In the genomic region with DNA sequence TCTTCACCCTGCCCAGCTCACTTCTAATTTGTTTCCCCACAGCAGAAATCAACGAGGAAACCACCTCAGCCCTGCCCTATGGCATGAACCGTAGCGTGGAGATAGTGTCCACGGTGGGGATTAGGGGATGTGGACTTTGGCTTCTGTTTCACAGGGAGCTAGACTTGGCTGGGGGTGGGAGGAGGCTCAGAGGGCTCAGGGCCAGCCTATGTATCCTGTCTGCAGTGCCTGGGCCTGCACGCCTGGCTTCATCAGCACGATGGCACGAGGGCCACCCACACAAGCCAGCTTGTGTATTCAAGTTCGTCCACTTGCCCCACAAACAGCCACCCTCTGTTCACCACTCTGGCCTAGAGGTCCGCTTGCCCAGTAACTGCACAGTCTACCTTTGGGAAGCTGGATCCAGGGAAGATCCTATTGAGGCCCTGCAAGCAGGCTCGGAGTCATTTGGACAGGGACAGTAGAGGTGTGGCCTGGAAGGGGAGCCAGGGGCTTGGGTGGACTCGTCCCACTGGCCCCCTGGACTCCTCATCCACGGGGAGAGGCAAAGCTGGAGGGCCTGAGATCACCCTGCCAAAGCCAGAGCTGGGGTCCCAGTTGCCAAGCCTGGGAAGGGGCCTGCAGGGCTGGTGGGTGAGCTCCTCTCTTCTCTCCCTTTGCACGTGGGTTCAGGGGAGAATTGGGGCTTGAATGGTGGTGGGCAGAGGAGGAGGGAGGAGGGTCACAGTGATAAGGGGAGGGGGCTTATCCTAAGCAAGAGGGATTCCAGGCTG, we compare ENCODE assay signal across 15 cellular contexts. TPM values are rescaled to one million over a fixed set of nuclear protein-coding genes. Genes with fewer than 3 reads are reported as not detected.
DNase-seq lines count a peak whose midpoint lies in the region; ATAC-seq and TF ChIP-seq lines count a peak whose summit lies in the region.
"Had no signal": no experiment of that assay in that cellular context is flagged by ENCODE, and none has a peak within 500 bp of the region (broad histone marks: within the 10 kb centered on the region; RNA-seq: fewer than 3 reads in every experiment).

No MANE protein-coding gene starts in this region.

- no peaks in the 10 kb centered on the region for H3K9me3 ChIP-seq in CD4-positive, CD25-positive, alpha-beta regulatory T cell (ENCODE audit: control insufficient read depth in 2 of 2, low read length in 2 of 2)
- H3K9me3 ChIP-seq in OCI-LY1 (ENCODE audit: low read length): no peaks in the 10 kb centered on the region
- H3K9me3 ChIP-seq in endodermal cell (ENCODE audit: control insufficient read depth, low read length): no peaks in the 10 kb centered on the region
- H3K9me3 ChIP-seq in neuronal stem cell (replicated peaks in 1 of 2; ENCODE audit: control insufficient read depth in 2 of 2, insufficient read depth in 1 of 2, low read depth in 1 of 2, low read length in 2 of 2): no peaks in the 10 kb centered on the region
- H3K9me3 ChIP-seq: BE2C, body of pancreas had no signal

- no peak overlapping the region for H3K27ac ChIP-seq in CD4-positive, CD25-positive, alpha-beta regulatory T cell (ENCODE audit: insufficient read depth, low read length, poor library complexity, severe bottlenecking)
- peak overlapping the region; percentile 29 for H3K27ac ChIP-seq in OCI-LY1 (ENCODE audit: low read depth, low read length, poor library complexity, severe bottlenecking)
- H3K27ac ChIP-seq in endodermal cell (ENCODE audit: low read depth, low read length): no peak overlapping the region
- H3K27ac ChIP-seq in neuronal stem cell (replicated peaks; ENCODE audit: low read length): no peak overlapping the region
- H3K27ac ChIP-seq: body of pancreas, GM23248, RWPE1 had no signal

- ATAC-seq in CD4-positive, CD25-positive, alpha-beta regulatory T cell (ENCODE audit: low read depth in 2 of 2): no peak
- no peak for ATAC-seq in HG03460 (IDR thresholded peaks at IDR 0.05; ENCODE audit: unreplicated experiment)
- ATAC-seq: body of pancreas had no signal

- no peak for DNase-seq in CD4-positive, CD25-positive, alpha-beta regulatory T cell
- DNase-seq in endodermal cell (no peak), neuronal stem cell (ENCODE audit: low spot score) (no peak), epidermal melanocyte (ENCODE audit: insufficient read length, low spot score) (no peak), amniotic stem cell (lab: John Stamatoyannopoulos, UW) (no peak)
- DNase-seq: activated CD4-positive, CD25-positive, alpha-beta regulatory T cell treated with anti-CD3 and anti-CD28 coated beads, Interleukin-2, amount 50 U/mL, for 72 hours; BE2C; body of pancreas; DMS79; GM23248; NCI-H82 had no signal

- no peaks in the 10 kb centered on the region for H3K27me3 Mint-ChIP-seq in CD4-positive, CD25-positive, alpha-beta regulatory T cell
- no peaks in the 10 kb centered on the region for H3K27me3 Mint-ChIP-seq in endodermal cell (ENCODE audit: insufficient read depth)

- H2AFZ ChIP-seq in OCI-LY1 (ENCODE audit: low read length): no peak overlapping the region
- no peak overlapping the region for H2AFZ ChIP-seq in neuronal stem cell (ENCODE audit: low read length)
- H2AFZ ChIP-seq: GM23248 had no signal

- no peaks in the 10 kb centered on the region for H4K20me1 ChIP-seq in OCI-LY1 (ENCODE audit: insufficient read depth, low read length)

- no peak overlapping the region for H4K8ac ChIP-seq in neuronal stem cell (ENCODE audit: low read depth, low read length)

- no peak overlapping the region for H2AK5ac ChIP-seq in neuronal stem cell (ENCODE audit: low read depth, low read length)

- H3K4me1 Mint-ChIP-seq in CD4-positive, CD25-positive, alpha-beta regulatory T cell: peaks cover 8 to 45% (median 22%) of the 10 kb centered on the region in 4 donors
- H3K4me1 Mint-ChIP-seq in endodermal cell: peaks cover 7% of the 10 kb centered on the region

- peaks cover 4% of the 10 kb centered on the region; the same call in 1 of the 2 replicates for H3K79me2 ChIP-seq in OCI-LY1 (ENCODE audit: insufficient read depth, low read length)

- H3F3A ChIP-seq in OCI-LY1 (ENCODE audit: insufficient read depth, low read length): peaks cover 7% of the 10 kb centered on the region

- peaks cover 9% of the 10 kb centered on the region for H3K36me3 Mint-ChIP-seq in CD4-positive, CD25-positive, alpha-beta regulatory T cell
- H3K36me3 Mint-ChIP-seq in endodermal cell (ENCODE audit: low read depth): no peaks in the 10 kb centered on the region

- no peaks in the 10 kb centered on the region for H3K27me3 ChIP-seq in CD4-positive, CD25-positive, alpha-beta regulatory T cell (ENCODE audit: control insufficient read depth, insufficient read depth, low read length)
- no peaks in the 10 kb centered on the region for H3K27me3 ChIP-seq in OCI-LY1 (ENCODE audit: insufficient read depth, low read length)
- no peaks in the 10 kb centered on the region for H3K27me3 ChIP-seq in endodermal cell (ENCODE audit: control insufficient read depth, insufficient read depth, low read length, poor library complexity, severe bottlenecking)
- H3K27me3 ChIP-seq in neuronal stem cell (ENCODE audit: control insufficient read depth in 3 of 3, insufficient read depth in 3 of 3, low read depth in 1 of 3, low read length in 3 of 3): no peaks in the 10 kb centered on the region
- H3K27me3 ChIP-seq: BE2C, body of pancreas had no signal

- peak overlapping the region in 2 of 3 donors; percentile 67 to 97 for H3K27ac Mint-ChIP-seq in CD4-positive, CD25-positive, alpha-beta regulatory T cell
- peak overlapping the region; percentile 58 for H3K27ac Mint-ChIP-seq in endodermal cell

- no peak overlapping the region for H3K23ac ChIP-seq in neuronal stem cell (ENCODE audit: low read depth, low read length, poor library complexity)

- no peaks in the 10 kb centered on the region for H3K79me1 ChIP-seq in neuronal stem cell (ENCODE audit: low read depth, low read length)

- H2BK12ac ChIP-seq in neuronal stem cell (ENCODE audit: low read length): no peak overlapping the region

- 81 to 90% methylated on average over 9 to 12 of the region's 13 CpGs for WGBS in endodermal cell (ENCODE audit: insufficient coverage in 1 of 2, insufficient read length in 1 of 2), 2 experiments
- no CpG with 5 or more reads among the region's 13 CpGs for WGBS in neuronal stem cell (ENCODE audit: extremely low coverage in 2 of 2, insufficient read length in 2 of 2, insufficient replicate concordance in 1 of 2), 2 donors

- no peak overlapping the region for H3K9ac ChIP-seq in OCI-LY1 (ENCODE audit: low read length)
- no peak overlapping the region for H3K9ac ChIP-seq in endodermal cell (ENCODE audit: extremely low read depth, low read length, poor library complexity, severe bottlenecking)
- peak overlapping the region; percentile 5 for H3K9ac ChIP-seq in neuronal stem cell (ENCODE audit: low read depth, low read length, poor library complexity)
- H3K9ac ChIP-seq: GM23248 had no signal

- peaks cover 0 to 2% (median 0%) of the 10 kb centered on the region in 7 donors for H3K9me3 Mint-ChIP-seq in CD4-positive, CD25-positive, alpha-beta regulatory T cell
- H3K9me3 Mint-ChIP-seq in endodermal cell: no peaks in the 10 kb centered on the region

- no peaks in the 10 kb centered on the region for H3K9me2 ChIP-seq in OCI-LY1 (ENCODE audit: low read depth, low read length)

- peak overlapping the region; percentile 96 for H3K14ac ChIP-seq in neuronal stem cell (ENCODE audit: low read length)

- no peak overlapping the region for H4K91ac ChIP-seq in neuronal stem cell (ENCODE audit: low read depth, low read length, poor library complexity)

- H3K18ac ChIP-seq in neuronal stem cell (ENCODE audit: low read length): peak overlapping the region; percentile 37

- no peak overlapping the region for H2BK15ac ChIP-seq in neuronal stem cell (ENCODE audit: low read length)

- no peak overlapping the region for H3K4me3 Mint-ChIP-seq in CD4-positive, CD25-positive, alpha-beta regulatory T cell
- no peak overlapping the region for H3K4me3 Mint-ChIP-seq in endodermal cell

- no peak overlapping the region for H2BK5ac ChIP-seq in neuronal stem cell (ENCODE audit: low read length)

- H3K4ac ChIP-seq in neuronal stem cell (ENCODE audit: low read length): no peak overlapping the region

- H3K36me3 ChIP-seq in CD4-positive, CD25-positive, alpha-beta regulatory T cell (ENCODE audit: control insufficient read depth, insufficient read depth, low read length): peaks cover 12% of the 10 kb centered on the region
- H3K36me3 ChIP-seq in OCI-LY1 (ENCODE audit: insufficient read depth, low read length) (peaks cover 28% of the 10 kb centered on the region; the same call in 1 of the 2 replicates), endodermal cell (ENCODE audit: control insufficient read depth, insufficient read depth, low read length) (no peaks in the 10 kb centered on the region), neuronal stem cell (replicated peaks in 1 of 2; ENCODE audit: control insufficient read depth in 2 of 2, insufficient read depth in 2 of 2, low read length in 2 of 2) (no peaks in the 10 kb centered on the region)

- H2BK120ac ChIP-seq in neuronal stem cell (ENCODE audit: low read depth, low read length): no peak overlapping the region

- no peak overlapping the region for H3K4me3 ChIP-seq in CD4-positive, CD25-positive, alpha-beta regulatory T cell (ENCODE audit: low read depth, low read length)
- H3K4me3 ChIP-seq in OCI-LY1 (ENCODE audit: low read depth, low read length, poor library complexity, severe bottlenecking): no peak overlapping the region
- H3K4me3 ChIP-seq in endodermal cell (ENCODE audit: low read length): no peak overlapping the region
- no peak overlapping the region for H3K4me3 ChIP-seq in neuronal stem cell (ENCODE audit: low read length in 2 of 2)
- H3K4me3 ChIP-seq: body of pancreas, GM23248, lung had no signal

- no peak overlapping the region for H3K4me2 ChIP-seq in OCI-LY1 (ENCODE audit: low read length)
- H3K4me2 ChIP-seq in neuronal stem cell (ENCODE audit: insufficient read depth, low read length, poor library complexity, severe bottlenecking): no peak overlapping the region

- peaks cover 14% of the 10 kb centered on the region for H3K4me1 ChIP-seq in CD4-positive, CD25-positive, alpha-beta regulatory T cell (ENCODE audit: control insufficient read depth, insufficient read depth, low read length, poor library complexity, severe bottlenecking)
- H3K4me1 ChIP-seq in OCI-LY1 (ENCODE audit: insufficient read depth, low read length, severe bottlenecking): peaks cover 45% of the 10 kb centered on the region
- H3K4me1 ChIP-seq in endodermal cell (ENCODE audit: control insufficient read depth, insufficient read depth, low read length): no peaks in the 10 kb centered on the region
- H3K4me1 ChIP-seq in neuronal stem cell (ENCODE audit: control insufficient read depth in 2 of 2, insufficient read depth in 1 of 2, low read depth in 1 of 2, low read length in 2 of 2): peaks cover 2 to 9% of the 10 kb centered on the region in 2 donors

- TF ChIP-seq CTCF in OCI-LY1 (IDR thresholded peaks at IDR 0.05; ENCODE audit: low read length): no peak
- TF ChIP-seq CTCF in endodermal cell (conservative IDR thresholded peaks at IDR 0.05): no peak

RNA-seq across cellular contexts. Expression of a gene that starts 38.0 kb away (rescaled TPM):
- 8.6 TPM for total RNA-seq in CD4-positive, CD25-positive, alpha-beta regulatory T cell
- 1 to 10 TPM in 2 of 4 donors, under 1 TPM in 2; 0.20 to 1.8 (median 1.1) TPM for polyA plus RNA-seq in CD4-positive, CD25-positive, alpha-beta regulatory T cell
- total RNA-seq in endodermal cell: 10 to 100 TPM; 34.8 to 39.9 TPM
- 40.6 TPM for polyA plus RNA-seq in endodermal cell (2013, experiment 1 of 2)
- polyA plus RNA-seq in endodermal cell (2013, experiment 2 of 2): 37.0 TPM
- polyA plus RNA-seq in neuronal stem cell (2013, experiment 1 of 2): 36.7 TPM
- polyA plus RNA-seq in neuronal stem cell (2013, experiment 2 of 2): 37.2 TPM
